In the genomic region with DNA sequence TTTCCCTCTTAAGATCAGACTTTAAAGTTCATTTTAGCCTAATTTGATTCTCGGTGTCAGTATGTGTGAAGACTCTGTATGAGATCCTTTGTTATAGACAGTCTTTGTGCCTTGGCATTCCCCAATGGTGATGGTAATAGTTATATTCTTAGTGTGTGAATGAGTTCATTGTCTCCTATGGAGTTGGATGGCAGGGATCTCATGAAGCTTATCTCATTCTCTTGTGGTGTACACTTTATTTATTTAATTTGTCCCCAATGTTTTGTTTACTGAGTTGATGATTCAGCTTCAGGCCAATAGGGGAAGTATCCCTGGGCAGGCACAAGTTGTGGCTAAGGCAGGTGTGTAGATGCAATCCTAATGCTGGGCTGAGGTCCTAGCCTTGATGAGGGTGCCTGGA, we compare ENCODE assay signal across 20 cellular contexts.
A peak's percentile ranks its signal among the peaks of the same experiment; 100 is the strongest.
DNase-seq lines count a peak whose midpoint lies in the region; ATAC-seq and TF ChIP-seq lines count a peak whose summit lies in the region.
"Had no signal": no experiment of that assay in that cellular context is flagged by ENCODE, and none has a peak within 500 bp of the region (broad histone marks: within the 10 kb centered on the region; RNA-seq: fewer than 3 reads in every experiment).

No MANE protein-coding gene starts in this region.

- peaks cover 2% of the 10 kb centered on the region for H3K4me1 Mint-ChIP-seq in chondrocyte (ENCODE audit: low read depth)

- H3K27ac ChIP-seq in uterus = no peak overlapping the region
- H3K27ac ChIP-seq in upper lobe of right lung = no peak overlapping the region
- H3K27ac ChIP-seq: C4-2B, HL-60 had no signal

- TF ChIP-seq CTCF in chondrocyte (IDR thresholded peaks at IDR 0.05) (no peak), uterus (IDR thresholded peaks at IDR 0.05) (no peak), upper lobe of right lung (IDR thresholded peaks at IDR 0.05) (no peak)

- ATAC-seq in HG03175 (IDR thresholded peaks at IDR 0.05; ENCODE audit: unreplicated experiment) (no peak), upper lobe of right lung (no peak)
- ATAC-seq: Panc1, Right ventricle myocardium inferior had no signal

- no peaks in the 10 kb centered on the region for H3K9me3 ChIP-seq in uterus
- no peaks in the 10 kb centered on the region for H3K9me3 ChIP-seq in upper lobe of right lung

- no peak for TF ChIP-seq POLR2A in uterus (IDR thresholded peaks at IDR 0.05)

- H3K27ac Mint-ChIP-seq in chondrocyte (ENCODE audit: unreplicated experiment) = no peak overlapping the region

- H3K36me3 ChIP-seq in uterus (no peaks in the 10 kb centered on the region), upper lobe of right lung (no peaks in the 10 kb centered on the region)

- H3K36me3 Mint-ChIP-seq in chondrocyte (ENCODE audit: low read depth) = peaks cover 2% of the 10 kb centered on the region

- DNase-seq in COLO829 (ENCODE audit: low spot score) (peak; percentile 51), HT-29 (ENCODE audit: low spot score) (peak; percentile 17), astrocyte of the hippocampus (ENCODE audit: low read depth, low spot score) (peak; percentile 9), medulla oblongata (ENCODE audit: extremely low spot score) (peak; percentile 12), chondrocyte (ENCODE audit: low spot score) (no peak), uterus (no peak), upper lobe of right lung (no peak)
- DNase-seq: COR-L47, H9, KBM-7, NCI-H1048, NCI-H1436 treated with DMSO at 0.1 percent for 48 hours, NCI-H2081, NCI-H510A, NCI-H774 had no signal

- no peak overlapping the region for H3K4me3 Mint-ChIP-seq in chondrocyte (ENCODE audit: unreplicated experiment)
- H3K4me3 Mint-ChIP-seq: H9 had no signal

- no peaks in the 10 kb centered on the region for H3K4me1 ChIP-seq in uterus
- H3K4me1 ChIP-seq in upper lobe of right lung = no peaks in the 10 kb centered on the region

- H3K27me3 Mint-ChIP-seq in chondrocyte (ENCODE audit: low read depth) = peaks cover 2% of the 10 kb centered on the region

- H3K27me3 ChIP-seq in uterus (no peaks in the 10 kb centered on the region), upper lobe of right lung (no peaks in the 10 kb centered on the region)

- no peak overlapping the region for H3K4me3 ChIP-seq in uterus
- no peak overlapping the region for H3K4me3 ChIP-seq in upper lobe of right lung

- peaks cover 35% of the 10 kb centered on the region for H3K9me3 Mint-ChIP-seq in chondrocyte (ENCODE audit: low read depth)

- intact Hi-C loops in uterus (cut with DNase I; ENCODE audit: low total_unique reads) = no loop called here
- intact Hi-C loops in upper lobe of right lung (cut with DNase I) = no loop called here

Comparison
In these comparisons a context has a peak if more than half of its experiments do, and no peak if none do; other contexts are left out.
1. DNase-seq: peak in COLO829 (single experiment), HT-29 (single experiment), astrocyte of the hippocampus (single experiment) and medulla oblongata (single experiment); none in chondrocyte (single experiment), uterus (0 of 2) and upper lobe of right lung (single experiment).